Comparison of ENCODE assay signal across 26 cellular contexts in genomic region chr12:107242189-107242588, GRCh38.
A peak's percentile ranks its signal among the peaks of the same experiment; 100 is the strongest.
DNase-seq lines count a peak whose midpoint lies in the region; ATAC-seq and TF ChIP-seq lines count a peak whose summit lies in the region.
"Had no signal": no experiment of that assay in that cellular context is flagged by ENCODE, and none has a peak within 500 bp of the region (broad histone marks: within the 10 kb centered on the region; RNA-seq: fewer than 3 reads in every experiment).

No MANE protein-coding gene starts in this region.

- H2BK15ac ChIP-seq in mesenchymal stem cell (ENCODE audit: low read depth, poor library complexity, severe bottlenecking): no peak overlapping the region

- H4K91ac ChIP-seq in mesenchymal stem cell (ENCODE audit: low read length): no peak overlapping the region

- H3K4me1 ChIP-seq in parathyroid adenoma: peaks cover 16% of the 10 kb centered on the region
- no peaks in the 10 kb centered on the region for H3K4me1 ChIP-seq in mesenchymal stem cell (ENCODE audit: control insufficient read depth, insufficient read depth, low read depth, low read length)
- H3K4me1 ChIP-seq: right atrium auricular region had no signal

- H3K9me3 ChIP-seq in parathyroid adenoma (ENCODE audit: control insufficient read depth, low read length) (no peaks in the 10 kb centered on the region), mesenchymal stem cell (ENCODE audit: control insufficient read depth, low read length) (no peaks in the 10 kb centered on the region)
- H3K9me3 ChIP-seq: right atrium auricular region had no signal

- peak overlapping the region; percentile 8 for H2AFZ ChIP-seq in parathyroid adenoma
- H2AFZ ChIP-seq in mesenchymal stem cell (ENCODE audit: low read depth, low read length): no peak overlapping the region

- DNase-seq in DMS 273 (lab: John Stamatoyannopoulos, UW; ENCODE audit: unreplicated experiment): peak; percentile 56
- no peak for DNase-seq in DMS 273 treated with DMSO at 0.1 percent for 48 hours (lab: John Stamatoyannopoulos, UW)
- peak; percentile 11 to 79 for DNase-seq in NCI-H524 (lab: John Stamatoyannopoulos, UW)
- DNase-seq in brain microvascular endothelial cell: peak; percentile 3
- DNase-seq in midbrain (lab: John Stamatoyannopoulos, UW): no peak
- DNase-seq in mesenchymal stem cell: no peak
- DNase-seq: activated B cell treated with CpG ODN at 0.5 μM for 24 hours; activated CD4-positive, alpha-beta T cell treated with anti-CD3 and anti-CD28 coated beads, Interleukin-2, amount 50 U/mL, for 48 hours; activated effector memory CD4-positive, alpha-beta T cell treated with Interleukin-2 at 50 U/mL for 16 hours; activated naive CD8-positive, alpha-beta T cell treated with anti-CD3 and anti-CD28 coated beads, Interleukin-2, amount 10 ng/mL, durations not matched to agents 7 days and 5 days; AML-193; CD8-positive, alpha-beta memory T cell; kidney; MM.1S; NCI-H146; stimulated activated CD4-positive, alpha-beta T cell treated with anti-CD3 and anti-CD28 coated beads, Interleukin-4, amount 100 ng/mL, for 24 hours; stimulated activated naive CD4-positive, alpha-beta T cell treated with Interleukin-2 at 50 U/mL for 16 hours; T1000 had no signal

- no peak overlapping the region for H3K18ac ChIP-seq in mesenchymal stem cell (ENCODE audit: low read depth in 1 of 2, low read length in 2 of 2)

- H3K79me1 ChIP-seq in mesenchymal stem cell (replicated peaks; ENCODE audit: low read length, poor library complexity, severe bottlenecking): no peaks in the 10 kb centered on the region

- H3K23ac ChIP-seq in mesenchymal stem cell (ENCODE audit: low read length in 2 of 2): no peak overlapping the region

- 45% methylated on average over 4 of the region's 4 CpGs for WGBS in mesenchymal stem cell

- H3K4me3 ChIP-seq in brain microvascular endothelial cell (ENCODE audit: low read depth, low read length) (no peak overlapping the region), parathyroid adenoma (ENCODE audit: low read depth, low read length) (no peak overlapping the region), mesenchymal stem cell (ENCODE audit: insufficient read depth in 1 of 2, low read depth in 1 of 2, low read length in 2 of 2) (no peak overlapping the region)
- H3K4me3 ChIP-seq: coronary artery, lung, right atrium auricular region had no signal

- no peak overlapping the region for H2BK120ac ChIP-seq in mesenchymal stem cell (ENCODE audit: low read depth, low read length)

- no peak for TF ChIP-seq CTCF in brain microvascular endothelial cell (IDR thresholded peaks at IDR 0.05; ENCODE audit: low read depth, low read length, missing control alignments)
- TF ChIP-seq CTCF in parathyroid adenoma (IDR thresholded peaks at IDR 0.05): no peak

- no peak for ATAC-seq in HG03378 (IDR thresholded peaks at IDR 0.05; ENCODE audit: unreplicated experiment)

- no peak overlapping the region for H3K14ac ChIP-seq in mesenchymal stem cell (ENCODE audit: low read length in 2 of 2)

- H3K79me2 ChIP-seq in parathyroid adenoma: no peaks in the 10 kb centered on the region

- H3K9ac ChIP-seq in parathyroid adenoma (no peak overlapping the region), mesenchymal stem cell (ENCODE audit: low read length) (no peak overlapping the region)

- H3K4ac ChIP-seq in mesenchymal stem cell (ENCODE audit: low read depth in 1 of 2, low read length in 2 of 2): no peak overlapping the region

- H2BK5ac ChIP-seq in mesenchymal stem cell (ENCODE audit: low read depth, low read length, poor library complexity, severe bottlenecking): no peak overlapping the region

- H3K4me2 ChIP-seq in parathyroid adenoma (ENCODE audit: low read length) (no peak overlapping the region), mesenchymal stem cell (ENCODE audit: low read length, poor library complexity, severe bottlenecking) (no peak overlapping the region)

- no peaks in the 10 kb centered on the region for H3K27me3 ChIP-seq in brain microvascular endothelial cell (replicated peaks)
- H3K27me3 ChIP-seq in parathyroid adenoma (ENCODE audit: control insufficient read depth, insufficient read depth, low read length): no peaks in the 10 kb centered on the region
- peaks cover 6 to 54% of the 10 kb centered on the region in 2 experiments for H3K27me3 ChIP-seq in mesenchymal stem cell (ENCODE audit: control insufficient read depth in 1 of 2, insufficient read depth in 1 of 2, low read length in 2 of 2)
- H3K27me3 ChIP-seq: right atrium auricular region had no signal

- H2BK12ac ChIP-seq in mesenchymal stem cell (ENCODE audit: low read length in 2 of 2): no peak overlapping the region

- no peak overlapping the region for H2AK5ac ChIP-seq in mesenchymal stem cell (ENCODE audit: low read length, severe bottlenecking)

- no peak overlapping the region for H3K27ac ChIP-seq in brain microvascular endothelial cell
- H3K27ac ChIP-seq in parathyroid adenoma: no peak overlapping the region
- H3K27ac ChIP-seq in mesenchymal stem cell (ENCODE audit: low read length, poor library complexity, severe bottlenecking): no peak overlapping the region
- H3K27ac ChIP-seq: 22Rv1, coronary artery, HL-60, right atrium auricular region, RWPE1 had no signal

- H4K8ac ChIP-seq in mesenchymal stem cell (ENCODE audit: low read length): no peak overlapping the region

- H3K36me3 ChIP-seq in brain microvascular endothelial cell (replicated peaks): no peaks in the 10 kb centered on the region
- H3K36me3 ChIP-seq in parathyroid adenoma (ENCODE audit: control insufficient read depth, insufficient read depth, low read length): no peaks in the 10 kb centered on the region
- H3K36me3 ChIP-seq in mesenchymal stem cell (ENCODE audit: control insufficient read depth in 1 of 2, insufficient read depth in 2 of 2, low read depth in 1 of 2, low read length in 2 of 2): no peaks in the 10 kb centered on the region
- H3K36me3 ChIP-seq: right atrium auricular region had no signal

- in situ Hi-C loops in brain microvascular endothelial cell (cut with HindIII; ENCODE audit: low pct_ligation_motif_present, low sequenced_read_pairs): no loop called here

Comparison
In these comparisons a context has a peak if more than half of its experiments do, and no peak if none do; other contexts are left out.
1. DNase-seq: peak in DMS 273 (single experiment), NCI-H524 (2 of 2) and brain microvascular endothelial cell (single experiment); none in DMS 273 treated with DMSO at 0.1 percent for 48 hours (single experiment), midbrain (single experiment) and mesenchymal stem cell (single experiment).